ENCODE assay signal across 11 cellular contexts in the genomic region with DNA sequence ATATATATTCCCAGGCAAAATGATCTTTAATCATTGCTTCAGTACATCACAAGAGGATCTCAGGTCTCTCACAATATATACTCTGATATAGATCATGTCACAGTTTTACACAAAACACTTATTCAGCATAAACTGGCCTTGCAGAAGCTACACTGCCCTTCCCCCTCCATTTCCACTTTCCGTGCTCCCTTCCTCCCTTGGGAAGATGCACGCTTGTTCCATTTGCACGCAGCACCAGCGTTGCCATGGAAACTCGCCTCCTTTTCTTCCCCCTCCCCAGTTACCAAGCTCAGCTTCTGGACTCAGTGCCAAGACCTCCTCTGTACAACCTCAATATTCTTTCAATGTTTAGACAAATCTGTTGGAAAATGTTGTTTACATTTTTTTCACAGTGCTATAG.
DNase-seq lines count a peak whose midpoint lies in the region; ATAC-seq and TF ChIP-seq lines count a peak whose summit lies in the region.
"Had no signal": no experiment of that assay in that cellular context is flagged by ENCODE, and none has a peak within 500 bp of the region (broad histone marks: within the 10 kb centered on the region; RNA-seq: fewer than 3 reads in every experiment).

No MANE protein-coding gene starts in this region.

- H3K36me3 ChIP-seq in mesenchymal stem cell (ENCODE audit: control insufficient read depth in 1 of 2, insufficient read depth in 2 of 2, low read depth in 1 of 2, low read length in 2 of 2), result no peaks in the 10 kb centered on the region
- H3K36me3 ChIP-seq: prostate gland had no signal

- no peak overlapping the region for H2AK5ac ChIP-seq in mesenchymal stem cell (ENCODE audit: low read length, severe bottlenecking)

- no peak overlapping the region for H2BK12ac ChIP-seq in mesenchymal stem cell (ENCODE audit: low read length in 2 of 2)

- no peak overlapping the region for H4K8ac ChIP-seq in mesenchymal stem cell (ENCODE audit: low read length)

- no peak overlapping the region for H3K4ac ChIP-seq in mesenchymal stem cell (ENCODE audit: low read depth in 1 of 2, low read length in 2 of 2)

- CTCF ChIA-PET in activated naive CD4-positive, alpha-beta T cell treated with anti-CD3 and anti-CD28 coated beads, Interleukin-2, amount 10 ng/mL, durations not matched to agents 7 days and 5 days (lab: Charles Lee), result no interaction called here

- no peaks in the 10 kb centered on the region for H3K9me3 ChIP-seq in mesenchymal stem cell (ENCODE audit: control insufficient read depth, low read length)
- H3K9me3 ChIP-seq: prostate gland had no signal

- no peak overlapping the region for H3K9ac ChIP-seq in mesenchymal stem cell (ENCODE audit: low read length)

- H2BK120ac ChIP-seq in mesenchymal stem cell (ENCODE audit: low read depth, low read length), result no peak overlapping the region

- no peak overlapping the region for H3K27ac ChIP-seq in mesenchymal stem cell (ENCODE audit: low read length, poor library complexity, severe bottlenecking)
- H3K27ac ChIP-seq: C4-2B, prostate gland had no signal

- no peaks in the 10 kb centered on the region for H3K9me3 Mint-ChIP-seq in activated naive CD4-positive, alpha-beta T cell treated with anti-CD3 and anti-CD28 coated beads, Interleukin-2, amount 10 ng/mL, durations not matched to agents 7 days and 5 days
- no peaks in the 10 kb centered on the region for H3K9me3 Mint-ChIP-seq in mesothelial cell of epicardium

- H3K23ac ChIP-seq in mesenchymal stem cell (ENCODE audit: low read length in 2 of 2), result no peak overlapping the region

- no peak overlapping the region for H3K18ac ChIP-seq in mesenchymal stem cell (ENCODE audit: low read depth in 1 of 2, low read length in 2 of 2)

- H3K4me3 ChIP-seq in mesenchymal stem cell (ENCODE audit: insufficient read depth in 1 of 2, low read depth in 1 of 2, low read length in 2 of 2), result no peak overlapping the region
- H3K4me3 ChIP-seq: prostate gland had no signal

- 45% methylated on average over 5 of the region's 5 CpGs for WGBS in mesenchymal stem cell

- no peak for ATAC-seq in HG02852 (IDR thresholded peaks at IDR 0.05; ENCODE audit: unreplicated experiment)
- no peak for ATAC-seq in HG03095 (IDR thresholded peaks at IDR 0.05; ENCODE audit: unreplicated experiment)

- no peak overlapping the region for H2BK5ac ChIP-seq in mesenchymal stem cell (ENCODE audit: low read depth, low read length, poor library complexity, severe bottlenecking)

- no peak overlapping the region for H3K14ac ChIP-seq in mesenchymal stem cell (ENCODE audit: low read length in 2 of 2)

- H3K27ac Mint-ChIP-seq in activated naive CD4-positive, alpha-beta T cell treated with anti-CD3 and anti-CD28 coated beads, Interleukin-2, amount 10 ng/mL, durations not matched to agents 7 days and 5 days, result no peak overlapping the region
- H3K27ac Mint-ChIP-seq in mesothelial cell of epicardium, result no peak overlapping the region

- H2BK15ac ChIP-seq in mesenchymal stem cell (ENCODE audit: low read depth, poor library complexity, severe bottlenecking), result no peak overlapping the region

- no peak overlapping the region for H3K4me2 ChIP-seq in mesenchymal stem cell (ENCODE audit: low read length, poor library complexity, severe bottlenecking)

- no peaks in the 10 kb centered on the region for H3K4me1 Mint-ChIP-seq in activated naive CD4-positive, alpha-beta T cell treated with anti-CD3 and anti-CD28 coated beads, Interleukin-2, amount 10 ng/mL, durations not matched to agents 7 days and 5 days
- H3K4me1 Mint-ChIP-seq in mesothelial cell of epicardium, result peaks cover 10% of the 10 kb centered on the region

- H3K36me3 Mint-ChIP-seq in activated naive CD4-positive, alpha-beta T cell treated with anti-CD3 and anti-CD28 coated beads, Interleukin-2, amount 10 ng/mL, durations not matched to agents 7 days and 5 days, result no peaks in the 10 kb centered on the region
- no peaks in the 10 kb centered on the region for H3K36me3 Mint-ChIP-seq in mesothelial cell of epicardium

- no peak overlapping the region for H3K4me3 Mint-ChIP-seq in activated naive CD4-positive, alpha-beta T cell treated with anti-CD3 and anti-CD28 coated beads, Interleukin-2, amount 10 ng/mL, durations not matched to agents 7 days and 5 days
- H3K4me3 Mint-ChIP-seq in mesothelial cell of epicardium, result no peak overlapping the region

- no peak overlapping the region for H4K91ac ChIP-seq in mesenchymal stem cell (ENCODE audit: low read length)

- peak; percentile 89 for DNase-seq in Ammon's horn (ENCODE audit: low spot score)
- peak; percentile 85 to 86 for DNase-seq in NCI-H1930 (lab: John Stamatoyannopoulos, UW)
- peak; percentile 56 for DNase-seq in brain pericyte (ENCODE audit: low read depth, low spot score)
- DNase-seq in mesenchymal stem cell, result peak; percentile 92
- DNase-seq in activated naive CD4-positive, alpha-beta T cell treated with anti-CD3 and anti-CD28 coated beads, Interleukin-2, amount 10 ng/mL, durations not matched to agents 7 days and 5 days, result no peak
- no peak for DNase-seq in mesothelial cell of epicardium (ENCODE audit: low spot score in 2 of 2, unreplicated experiment in 2 of 2)
- DNase-seq: cerebellar nuclear complex had no signal

- no peaks in the 10 kb centered on the region for H3K27me3 Mint-ChIP-seq in activated naive CD4-positive, alpha-beta T cell treated with anti-CD3 and anti-CD28 coated beads, Interleukin-2, amount 10 ng/mL, durations not matched to agents 7 days and 5 days
- H3K27me3 Mint-ChIP-seq in mesothelial cell of epicardium (ENCODE audit: low read depth), result no peaks in the 10 kb centered on the region

- peaks cover 3% of the 10 kb centered on the region for H3K4me1 ChIP-seq in mesenchymal stem cell (ENCODE audit: control insufficient read depth, insufficient read depth, low read depth, low read length)
- H3K4me1 ChIP-seq: prostate gland had no signal

- no peak overlapping the region for H2AFZ ChIP-seq in mesenchymal stem cell (ENCODE audit: low read depth, low read length)

- H3K79me1 ChIP-seq in mesenchymal stem cell (replicated peaks; ENCODE audit: low read length, poor library complexity, severe bottlenecking), result no peaks in the 10 kb centered on the region

- TF ChIP-seq CTCF in mesothelial cell of epicardium (IDR thresholded peaks at IDR 0.05; ENCODE audit: unreplicated experiment), result no peak

- no peaks in the 10 kb centered on the region for H3K27me3 ChIP-seq in mesenchymal stem cell (ENCODE audit: control insufficient read depth in 1 of 2, insufficient read depth in 1 of 2, low read length in 2 of 2)

Comparison
In these comparisons a context has a peak if more than half of its experiments do, and no peak if none do; other contexts are left out.
1. DNase-seq: peak in Ammon's horn (single experiment), NCI-H1930 (2 of 2), brain pericyte (single experiment) and mesenchymal stem cell (single experiment); none in activated naive CD4-positive, alpha-beta T cell treated with anti-CD3 and anti-CD28 coated beads, Interleukin-2, amount 10 ng/mL, durations not matched to agents 7 days and 5 days (single experiment) and mesothelial cell of epicardium (0 of 2).